9 cellular contexts compared by ENCODE assay signal in genomic region chr17:10646393-10646990, GRCh38. TPM values are rescaled to one million over a fixed set of nuclear protein-coding genes. Genes with fewer than 3 reads are reported as not detected.
DNase-seq lines count a peak whose midpoint lies in the region; ATAC-seq and TF ChIP-seq lines count a peak whose summit lies in the region.
"Had no signal": no experiment of that assay in that cellular context is flagged by ENCODE, and none has a peak within 500 bp of the region (broad histone marks: within the 10 kb centered on the region; RNA-seq: fewer than 3 reads in every experiment).

No MANE protein-coding gene starts in this region.

- H3K4me3 ChIP-seq in Caco-2 (ENCODE audit: low read depth, low read length): no peak overlapping the region
- no peak overlapping the region for H3K4me3 ChIP-seq in H7 (ENCODE audit: insufficient read depth, low read depth, low read length)
- H3K4me3 ChIP-seq in lung: no peak overlapping the region

- H3K4me1 ChIP-seq in Caco-2 (no peaks in the 10 kb centered on the region), lung (ENCODE audit: control insufficient read depth in 2 of 2, insufficient read depth in 2 of 2, low read length in 2 of 2) (no peaks in the 10 kb centered on the region)

- no TSS peak for BruUV-seq in Caco-2 (replicated peaks; lab: Mats Ljungman, UMichigan)

- H3K27ac Mint-ChIP-seq in Caco-2 (ENCODE audit: unreplicated experiment): no peak overlapping the region
- H3K27ac Mint-ChIP-seq: T-helper 1 cell treated with Interleukin-12 subunit alpha and Interleukin-12 subunit beta and Interleukin-4 antibody, amounts not matched to agents 30 μg/mL and 1 μg/mL, for 36 hours had no signal

- POLR2A ChIA-PET in Caco-2 (lab: Charles Lee): no interaction called here

- CTCF ChIA-PET in Caco-2 (lab: Charles Lee): interaction anchor here (0.5 to 1.1 kb wide), 6 partner anchors 37 to 198 kb away, joined by 3 to 9 read pairs (median 4); no protein-coding TSS in a partner anchor

- H3K9me3 ChIP-seq in Caco-2 (no peaks in the 10 kb centered on the region), lung (ENCODE audit: control insufficient read depth in 2 of 2, insufficient read depth in 1 of 2, low read length in 1 of 2) (no peaks in the 10 kb centered on the region)

- peak; percentile 53 for ATAC-seq in lung (ENCODE audit: insufficient read depth, low FRiP score)
- no peak for ATAC-seq in GM18502 (IDR thresholded peaks at IDR 0.05; ENCODE audit: poor library complexity, unreplicated experiment)

- no peaks in the 10 kb centered on the region for H3K27me3 Mint-ChIP-seq in Caco-2 (ENCODE audit: insufficient read depth, unreplicated experiment)

- H3K9me3 Mint-ChIP-seq in Caco-2 (ENCODE audit: unreplicated experiment): no peaks in the 10 kb centered on the region
- H3K9me3 Mint-ChIP-seq: T-helper 1 cell treated with Interleukin-12 subunit alpha and Interleukin-12 subunit beta and Interleukin-4 antibody, amounts not matched to agents 30 μg/mL and 1 μg/mL, for 36 hours had no signal

- intact Hi-C loops in Caco-2 (cut with micrococcal nuclease; ENCODE audit: unreplicated experiment): loop anchor here (2.0 to 10.0 kb wide), 3 partner anchors 38 to 201 kb away; partner anchors contain the start of gene TMEM220

- H3K36me3 ChIP-seq in Caco-2 (ENCODE audit: control insufficient read depth, insufficient read depth, low read length): no peaks in the 10 kb centered on the region
- H3K36me3 ChIP-seq in H7 (replicated peaks; ENCODE audit: control insufficient read depth, insufficient read depth, low read length): no peaks in the 10 kb centered on the region
- peaks cover 0 to 8% of the 10 kb centered on the region in 2 donors for H3K36me3 ChIP-seq in lung (ENCODE audit: control insufficient read depth in 2 of 2, insufficient read depth in 2 of 2, low read length in 2 of 2)

- peak; percentile 51 to 66 for DNase-seq in Caco-2
- peak; percentile 75 for DNase-seq in H7
- DNase-seq in NCI-H510A (lab: John Stamatoyannopoulos, UW): peak; percentile 7
- peak; percentile 45 to 69 for DNase-seq in activated CD4-positive, alpha-beta T cell treated with anti-CD3 and anti-CD28 coated beads, Interleukin-2, amount 50 U/mL, for 24 hours (ENCODE audit: low read depth in 1 of 2, low spot score in 1 of 2)
- DNase-seq in dermis blood vessel endothelial cell: peak; percentile 86
- DNase-seq in lung (ENCODE audit: low spot score): peak; percentile 69
- DNase-seq in stimulated activated CD8-positive, alpha-beta memory T cell treated with anti-CD3 and anti-CD28 coated beads, Interleukin-12 subunit alpha, Interleukin-12 subunit beta, amount 100 ng/mL, for 4 hours (ENCODE audit: low read depth): peak; percentile 33

- no peak overlapping the region for H3K4me3 Mint-ChIP-seq in Caco-2 (ENCODE audit: unreplicated experiment)
- H3K4me3 Mint-ChIP-seq: T-helper 1 cell treated with Interleukin-12 subunit alpha and Interleukin-12 subunit beta and Interleukin-4 antibody, amounts not matched to agents 30 μg/mL and 1 μg/mL, for 36 hours had no signal

- TF ChIP-seq CTCF in Caco-2 (IDR thresholded peaks at IDR 0.05; ENCODE audit: insufficient read depth in 1 of 2, low read depth in 1 of 2, low read length in 1 of 2, severe bottlenecking in 1 of 2, unreplicated experiment in 1 of 2): peak; percentile 57 to 70
- peak; percentile 64 for TF ChIP-seq CTCF in lung (IDR thresholded peaks at IDR 0.05; ENCODE audit: control extremely low read depth, extremely low read depth)

- H3K27ac ChIP-seq in lung (ENCODE audit: low read depth in 1 of 2, low read length in 1 of 2): no peak overlapping the region

- WGBS in lung, 2 donors: 42 to 46% methylated on average over 8 of the region's 8 CpGs

- H3K4me1 Mint-ChIP-seq in Caco-2 (ENCODE audit: low read depth, unreplicated experiment): no peaks in the 10 kb centered on the region

- H3K36me3 Mint-ChIP-seq in Caco-2 (ENCODE audit: insufficient read depth, unreplicated experiment): no peaks in the 10 kb centered on the region

- H3K27me3 ChIP-seq in Caco-2 (replicated peaks; ENCODE audit: control insufficient read depth, insufficient read depth, low read length) (no peaks in the 10 kb centered on the region), H7 (ENCODE audit: control insufficient read depth, insufficient read depth, low read length) (no peaks in the 10 kb centered on the region), lung (ENCODE audit: control insufficient read depth, insufficient read depth) (no peaks in the 10 kb centered on the region)

RNA-seq across cellular contexts. Expression of gene MYH3, which starts 10.6 kb away (rescaled TPM):
- total RNA-seq in Caco-2 (2022) (2.4 and 2.7 TPM in 2 replicates), dermis blood vessel endothelial cell (0.34 and 0.51 TPM in 2 replicates), lung (1 to 10 TPM; 1.0 to 1.7 TPM)
- total RNA-seq in H7 (2014; rRNA removed; shearing (Covaris generic)): 0.69 and 4.2 TPM in 2 replicates
- 1 to 10 TPM; 1.7 to 2.8 TPM for polyA plus RNA-seq in lung

RNA-seq across cellular contexts. Expression of gene SCO1, which starts 50.8 kb away (rescaled TPM):
- total RNA-seq in Caco-2 (2022) (26.3 and 26.8 TPM in 2 replicates), dermis blood vessel endothelial cell (28.2 and 36.1 TPM in 2 replicates), lung (10 to 100 TPM; 29.6 to 30.5 TPM)
- 69.6 and 70.4 TPM in 2 replicates for total RNA-seq in H7 (2014; rRNA removed; shearing (Covaris generic))
- 10 to 100 TPM in 1 of 2 donors, 1 to 10 TPM in 1; 5.9 to 21.4 TPM for polyA plus RNA-seq in lung

RNA-seq across cellular contexts. Expression of gene ADPRM, which starts 50.9 kb away (rescaled TPM):
- total RNA-seq in Caco-2 (2022) (2.3 and 2.5 TPM in 2 replicates), dermis blood vessel endothelial cell (8.9 and 9.7 TPM in 2 replicates), lung (10 to 100 TPM in 1 of 2 donors, 1 to 10 TPM in 1; 5.5 to 13.9 TPM)
- total RNA-seq in H7 (2014; rRNA removed; shearing (Covaris generic)): 7.9 and 11.0 TPM in 2 replicates
- polyA plus RNA-seq in lung: 10 to 100 TPM in 1 of 2 donors, 1 to 10 TPM in 1; 5.0 to 10.4 TPM

Comparison
In these comparisons a context has a peak if more than half of its experiments do, and no peak if none do; other contexts are left out.
1. DNase-seq: peak in every context shown above with its lines; median percentile 86 in dermis blood vessel endothelial cell; 75 in H7; 69 in lung; 58 in Caco-2; 57 in activated CD4-positive, alpha-beta T cell treated with anti-CD3 and anti-CD28 coated beads, Interleukin-2, amount 50 U/mL, for 24 hours; 33 in stimulated activated CD8-positive, alpha-beta memory T cell treated with anti-CD3 and anti-CD28 coated beads, Interleukin-12 subunit alpha, Interleukin-12 subunit beta, amount 100 ng/mL, for 4 hours; 7 in NCI-H510A.